In the genomic region with DNA sequence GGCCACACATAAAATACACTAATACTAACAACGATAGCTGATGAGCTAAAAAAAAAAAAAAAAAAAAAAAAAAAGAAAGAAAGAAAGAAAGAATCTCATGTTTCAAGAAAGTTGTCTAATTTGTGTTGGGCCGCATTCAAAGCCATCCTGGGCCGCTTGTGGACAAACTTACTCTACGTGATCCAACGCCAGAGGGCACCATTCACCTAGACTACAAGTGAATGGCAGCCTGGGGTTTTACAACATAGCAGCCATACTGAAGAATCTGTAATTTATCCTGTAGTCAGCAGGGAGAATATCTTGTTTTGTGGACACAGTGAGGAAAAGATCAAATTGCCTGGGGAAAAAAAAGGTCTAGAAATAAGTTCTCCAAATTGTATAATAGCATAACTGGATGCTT, we compare ENCODE assay signal across 8 cellular contexts. TPM values are rescaled to one million over a fixed set of nuclear protein-coding genes. Genes with fewer than 3 reads are reported as not detected.
DNase-seq lines count a peak whose midpoint lies in the region; ATAC-seq and TF ChIP-seq lines count a peak whose summit lies in the region.

No MANE protein-coding gene starts in this region.

- H3K27me3 ChIP-seq in CD4-positive, CD25-positive, alpha-beta regulatory T cell (ENCODE audit: control insufficient read depth, insufficient read depth, low read length), result no peaks in the 10 kb centered on the region
- no peaks in the 10 kb centered on the region for H3K27me3 ChIP-seq in upper lobe of right lung

- intact Hi-C loops in upper lobe of right lung (cut with DNase I), result no loop called here

- H3K4me3 ChIP-seq in CD4-positive, CD25-positive, alpha-beta regulatory T cell (ENCODE audit: low read depth, low read length), result no peak overlapping the region
- no peak overlapping the region for H3K4me3 ChIP-seq in epithelial cell of esophagus (ENCODE audit: low read length)
- no peak overlapping the region for H3K4me3 ChIP-seq in upper lobe of right lung

- peaks cover 5% of the 10 kb centered on the region for H3K36me3 Mint-ChIP-seq in CD4-positive, CD25-positive, alpha-beta regulatory T cell
- peaks cover 7% of the 10 kb centered on the region for H3K36me3 Mint-ChIP-seq in nephron (ENCODE audit: low read depth)

- ATAC-seq in CD4-positive, CD25-positive, alpha-beta regulatory T cell (ENCODE audit: low read depth in 2 of 2), result no peak
- ATAC-seq in GM19395 (IDR thresholded peaks at IDR 0.05; ENCODE audit: unreplicated experiment) (peak; percentile 63), upper lobe of right lung (peak; percentile 93), HG03460 (IDR thresholded peaks at IDR 0.05; ENCODE audit: unreplicated experiment) (no peak)

- no peak overlapping the region for H3K4me3 Mint-ChIP-seq in CD4-positive, CD25-positive, alpha-beta regulatory T cell
- no peak overlapping the region for H3K4me3 Mint-ChIP-seq in nephron

- H3K27me3 Mint-ChIP-seq in CD4-positive, CD25-positive, alpha-beta regulatory T cell, result no peaks in the 10 kb centered on the region
- H3K27me3 Mint-ChIP-seq in nephron (ENCODE audit: low read depth), result no peaks in the 10 kb centered on the region

- TF ChIP-seq CTCF in epithelial cell of esophagus (IDR thresholded peaks at IDR 0.05; ENCODE audit: insufficient read depth, low read depth, low read length, missing control alignments) (peak; percentile 78), nephron (IDR thresholded peaks at IDR 0.05; ENCODE audit: unreplicated experiment in 3 of 3) (peak; percentile 55 to 62 (median 55)), upper lobe of right lung (IDR thresholded peaks at IDR 0.05) (peak; percentile 48)

- no peaks in the 10 kb centered on the region for H3K4me1 ChIP-seq in CD4-positive, CD25-positive, alpha-beta regulatory T cell (ENCODE audit: control insufficient read depth, insufficient read depth, low read length, poor library complexity, severe bottlenecking)
- no peaks in the 10 kb centered on the region for H3K4me1 ChIP-seq in upper lobe of right lung

- no peak overlapping the region for H3K27ac ChIP-seq in CD4-positive, CD25-positive, alpha-beta regulatory T cell (ENCODE audit: insufficient read depth, low read length, poor library complexity, severe bottlenecking)
- H3K27ac ChIP-seq in upper lobe of right lung, result no peak overlapping the region

- H3K9me3 ChIP-seq in CD4-positive, CD25-positive, alpha-beta regulatory T cell (ENCODE audit: control insufficient read depth in 2 of 2, low read length in 2 of 2), result peaks cover 6 to 7% of the 10 kb centered on the region in 2 experiments
- peaks cover 4% of the 10 kb centered on the region for H3K9me3 ChIP-seq in upper lobe of right lung

- no peaks in the 10 kb centered on the region for H3K4me1 Mint-ChIP-seq in CD4-positive, CD25-positive, alpha-beta regulatory T cell
- H3K4me1 Mint-ChIP-seq in nephron, result no peaks in the 10 kb centered on the region

- peaks cover 0 to 14% (median 4%) of the 10 kb centered on the region in 7 donors for H3K9me3 Mint-ChIP-seq in CD4-positive, CD25-positive, alpha-beta regulatory T cell
- peaks cover 6% of the 10 kb centered on the region for H3K9me3 Mint-ChIP-seq in nephron

- peak in 2 of 3 donors; percentile 10 to 60 for DNase-seq in CD4-positive, CD25-positive, alpha-beta regulatory T cell
- DNase-seq in NCI-H1930 (lab: John Stamatoyannopoulos, UW) (peak; percentile 4 to 9), epithelial cell of esophagus (ENCODE audit: low read depth) (peak; percentile 89), upper lobe of right lung (no peak)
- peak; percentile 37 for DNase-seq in activated CD4-positive, alpha-beta T cell treated with anti-CD3 and anti-CD28 coated beads, Interleukin-2, amount 50 U/mL, for 1 hour

- no peak overlapping the region for H3K27ac Mint-ChIP-seq in CD4-positive, CD25-positive, alpha-beta regulatory T cell
- H3K27ac Mint-ChIP-seq in nephron, result no peak overlapping the region

- no peaks in the 10 kb centered on the region for H3K36me3 ChIP-seq in CD4-positive, CD25-positive, alpha-beta regulatory T cell (ENCODE audit: control insufficient read depth, insufficient read depth, low read length)
- H3K36me3 ChIP-seq in upper lobe of right lung, result no peaks in the 10 kb centered on the region

RNA-seq across cellular contexts. Expression of gene CYP2J2, which starts 47.0 kb away (rescaled TPM):
- total RNA-seq in CD4-positive, CD25-positive, alpha-beta regulatory T cell, result not detected
- under 1 TPM in 2 of 4 donors, not detected in 2; 0.14 to 0.47 TPM for polyA plus RNA-seq in CD4-positive, CD25-positive, alpha-beta regulatory T cell
- total RNA-seq in upper lobe of right lung, result 1.4 TPM

Comparison
In these comparisons a context has a peak if more than half of its experiments do, and no peak if none do; other contexts are left out.
1. ATAC-seq: peak in GM19395 (single experiment) and upper lobe of right lung (single experiment); none in CD4-positive, CD25-positive, alpha-beta regulatory T cell (0 of 2) and HG03460 (single experiment).
2. Peak in every context shown above with its lines, with median percentiles within 50 percentile points of each other: CTCF ChIP-seq.